1 cellular context compared by ENCODE assay signal in genomic region chr17:54372071-54372720, GRCh38.
TF ChIP-seq lines count a peak whose summit lies in the region.

No MANE protein-coding gene starts in this region.

TF ChIP-seq in GM23338, 12 proteins besides CTCF, POLR2A, EP300 and RAD21 (continued from another document):
- TF ChIP-seq, protein P1, sequence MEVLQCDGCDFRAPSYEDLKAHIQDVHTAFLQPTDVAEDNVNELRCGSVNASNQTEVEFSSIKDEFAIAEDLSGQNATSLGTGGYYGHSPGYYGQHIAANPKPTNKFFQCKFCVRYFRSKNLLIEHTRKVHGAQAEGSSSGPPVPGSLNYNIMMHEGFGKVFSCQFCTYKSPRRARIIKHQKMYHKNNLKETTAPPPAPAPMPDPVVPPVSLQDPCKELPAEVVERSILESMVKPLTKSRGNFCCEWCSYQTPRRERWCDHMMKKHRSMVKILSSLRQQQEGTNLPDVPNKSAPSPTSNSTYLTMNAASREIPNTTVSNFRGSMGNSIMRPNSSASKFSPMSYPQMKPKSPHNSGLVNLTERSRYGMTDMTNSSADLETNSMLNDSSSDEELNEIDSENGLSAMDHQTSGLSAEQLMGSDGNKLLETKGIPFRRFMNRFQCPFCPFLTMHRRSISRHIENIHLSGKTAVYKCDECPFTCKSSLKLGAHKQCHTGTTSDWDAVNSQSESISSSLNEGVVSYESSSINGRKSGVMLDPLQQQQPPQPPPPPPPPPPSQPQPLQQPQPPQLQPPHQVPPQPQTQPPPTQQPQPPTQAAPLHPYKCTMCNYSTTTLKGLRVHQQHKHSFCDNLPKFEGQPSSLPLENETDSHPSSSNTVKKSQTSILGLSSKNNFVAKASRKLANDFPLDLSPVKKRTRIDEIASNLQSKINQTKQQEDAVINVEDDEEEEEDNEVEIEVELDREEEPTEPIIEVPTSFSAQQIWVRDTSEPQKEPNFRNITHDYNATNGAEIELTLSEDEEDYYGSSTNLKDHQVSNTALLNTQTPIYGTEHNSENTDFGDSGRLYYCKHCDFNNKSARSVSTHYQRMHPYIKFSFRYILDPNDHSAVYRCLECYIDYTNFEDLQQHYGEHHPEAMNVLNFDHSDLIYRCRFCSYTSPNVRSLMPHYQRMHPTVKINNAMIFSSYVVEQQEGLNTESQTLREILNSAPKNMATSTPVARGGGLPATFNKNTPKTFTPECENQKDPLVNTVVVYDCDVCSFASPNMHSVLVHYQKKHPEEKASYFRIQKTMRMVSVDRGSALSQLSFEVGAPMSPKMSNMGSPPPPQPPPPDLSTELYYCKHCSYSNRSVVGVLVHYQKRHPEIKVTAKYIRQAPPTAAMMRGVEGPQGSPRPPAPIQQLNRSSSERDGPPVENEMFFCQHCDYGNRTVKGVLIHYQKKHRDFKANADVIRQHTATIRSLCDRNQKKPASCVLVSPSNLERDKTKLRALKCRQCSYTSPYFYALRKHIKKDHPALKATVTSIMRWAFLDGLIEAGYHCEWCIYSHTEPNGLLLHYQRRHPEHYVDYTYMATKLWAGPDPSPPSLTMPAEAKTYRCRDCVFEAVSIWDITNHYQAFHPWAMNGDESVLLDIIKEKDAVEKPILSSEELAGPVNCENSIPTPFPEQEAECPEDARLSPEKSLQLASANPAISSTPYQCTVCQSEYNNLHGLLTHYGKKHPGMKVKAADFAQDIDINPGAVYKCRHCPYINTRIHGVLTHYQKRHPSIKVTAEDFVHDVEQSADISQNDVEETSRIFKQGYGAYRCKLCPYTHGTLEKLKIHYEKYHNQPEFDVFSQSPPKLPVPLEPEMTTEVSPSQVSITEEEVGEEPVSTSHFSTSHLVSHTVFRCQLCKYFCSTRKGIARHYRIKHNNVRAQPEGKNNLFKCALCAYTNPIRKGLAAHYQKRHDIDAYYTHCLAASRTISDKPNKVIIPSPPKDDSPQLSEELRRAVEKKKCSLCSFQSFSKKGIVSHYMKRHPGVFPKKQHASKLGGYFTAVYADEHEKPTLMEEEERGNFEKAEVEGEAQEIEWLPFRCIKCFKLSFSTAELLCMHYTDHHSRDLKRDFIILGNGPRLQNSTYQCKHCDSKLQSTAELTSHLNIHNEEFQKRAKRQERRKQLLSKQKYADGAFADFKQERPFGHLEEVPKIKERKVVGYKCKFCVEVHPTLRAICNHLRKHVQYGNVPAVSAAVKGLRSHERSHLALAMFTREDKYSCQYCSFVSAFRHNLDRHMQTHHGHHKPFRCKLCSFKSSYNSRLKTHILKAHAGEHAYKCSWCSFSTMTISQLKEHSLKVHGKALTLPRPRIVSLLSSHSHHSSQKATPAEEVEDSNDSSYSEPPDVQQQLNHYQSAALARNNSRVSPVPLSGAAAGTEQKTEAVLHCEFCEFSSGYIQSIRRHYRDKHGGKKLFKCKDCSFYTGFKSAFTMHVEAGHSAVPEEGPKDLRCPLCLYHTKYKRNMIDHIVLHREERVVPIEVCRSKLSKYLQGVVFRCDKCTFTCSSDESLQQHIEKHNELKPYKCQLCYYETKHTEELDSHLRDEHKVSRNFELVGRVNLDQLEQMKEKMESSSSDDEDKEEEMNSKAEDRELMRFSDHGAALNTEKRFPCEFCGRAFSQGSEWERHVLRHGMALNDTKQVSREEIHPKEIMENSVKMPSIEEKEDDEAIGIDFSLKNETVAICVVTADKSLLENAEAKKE (CRISPR knock-in tag; IDR thresholded peaks at IDR 0.05) = no peak
- no peak for TF ChIP-seq CREB1 (CRISPR knock-in tag; IDR thresholded peaks at IDR 0.05; ENCODE audit: low read depth)
- no peak for TF ChIP-seq STAT1 (IDR thresholded peaks at IDR 0.05; ENCODE audit: unreplicated experiment)
- no peak for TF ChIP-seq REST (IDR thresholded peaks at IDR 0.05; ENCODE audit: unreplicated experiment)
- no peak for TF ChIP-seq NANOG (IDR thresholded peaks at IDR 0.05; ENCODE audit: borderline replicate concordance)
- no peak for TF ChIP-seq POLR2AphosphoS5 (IDR thresholded peaks at IDR 0.05; ENCODE audit: low read depth)
- TF ChIP-seq EZH2phosphoT487 (IDR thresholded peaks at IDR 0.05; ENCODE audit: unreplicated experiment) = no peak
- TF ChIP-seq ZNF331 (CRISPR knock-in tag; IDR thresholded peaks at IDR 0.05; ENCODE audit: low read depth) = no peak
- no peak for TF ChIP-seq ETS1 (IDR thresholded peaks at IDR 0.05)
